In genomic region chr12:85469158-85470086, GRCh38 we compare ENCODE assay signal across 8 cellular contexts.
DNase-seq lines count a peak whose midpoint lies in the region; ATAC-seq, FAIRE-seq and TF ChIP-seq lines count a peak whose summit lies in the region.
"Not testable (repeated sequence)": the region's sequence is repeated elsewhere in the genome, so short reads cannot be mapped to it uniquely, and the experiment has no call there.

No MANE protein-coding gene starts in this region.

- H3K27me3 Mint-ChIP-seq in activated T-helper 2 cell treated with anti-CD3 and anti-CD28 coated beads, Interferon-gamma antibody, Interleukin-2, Interleukin-4, amounts not matched to agents 10 μg/mL and 5 μg/mL and 100 μg/mL, durations not matched to agents 14 hours and 24 hours and 36 hours (ENCODE audit: low read depth) = peaks cover 13% of the 10 kb centered on the region

- peaks cover 17% of the 10 kb centered on the region for H3K4me1 Mint-ChIP-seq in activated T-helper 2 cell treated with anti-CD3 and anti-CD28 coated beads, Interferon-gamma antibody, Interleukin-2, Interleukin-4, amounts not matched to agents 10 μg/mL and 5 μg/mL and 100 μg/mL, durations not matched to agents 14 hours and 24 hours and 36 hours (ENCODE audit: low read depth)

- not testable (repeated sequence) for H3K79me1 ChIP-seq in H1 (ENCODE audit: low read depth, low read length)

- POLR2A ChIA-PET in H1 (lab: Charles Lee; ENCODE audit: partially characterized antibody) = not testable (repeated sequence)

- peak overlapping the region; percentile 61 for H2BK120ac ChIP-seq in H1 (replicated peaks; ENCODE audit: low read depth, low read length)

- not testable (repeated sequence) for H2BK20ac ChIP-seq in H1 (ENCODE audit: low read length)

- H4K91ac ChIP-seq in H1 (replicated peaks; ENCODE audit: insufficient read length, low read length) = peak overlapping the region; percentile 56

- not testable (repeated sequence) for H4K20me1 ChIP-seq in H1 (replicated peaks in 1 of 2; ENCODE audit: control insufficient read depth in 1 of 2, insufficient read depth in 2 of 2, low read length in 2 of 2)

- H3K36me3 ChIP-seq in H1 (ENCODE audit: control insufficient read depth in 2 of 4, insufficient read depth in 4 of 4, low read length in 3 of 4); pancreas; uterus: not testable (repeated sequence)

- H3K9me3 ChIP-seq in H1 (ENCODE audit: insufficient read depth in 2 of 2, low read depth in 1 of 2, low read length in 1 of 2); pancreas; uterus: not testable (repeated sequence)

- H4K8ac ChIP-seq in H1 (ENCODE audit: extremely low read depth, insufficient read depth, low read length) = not testable (repeated sequence)

- not testable (repeated sequence) for H3K23me2 ChIP-seq in H1 (ENCODE audit: low read depth, low read length)

- not testable (repeated sequence) for H3K14ac ChIP-seq in H1 (ENCODE audit: insufficient read length)

- peak overlapping the region; percentile 95; the same call in 1 of the 2 replicates for H2AFZ ChIP-seq in H1 (ENCODE audit: low read length)

- not testable (repeated sequence) for TF ChIP-seq EP300 in H1 (IDR thresholded peaks at IDR 0.05; ENCODE audit: borderline replicate concordance in 1 of 2, low read depth in 2 of 2, low read length in 2 of 2)

- H2BK15ac ChIP-seq in H1 (ENCODE audit: low read length) = not testable (repeated sequence)

- FAIRE-seq in H1 (lab: Jason Lieb, UNC); pancreas (lab: Jason Lieb, UNC): not testable (repeated sequence)

- not testable (repeated sequence) for H3K27me3 ChIP-seq in H1 (replicated peaks in 1 of 4; ENCODE audit: control insufficient read depth in 3 of 4, extremely low read depth in 1 of 4, insufficient read depth in 3 of 4, low read length in 3 of 4); pancreas; uterus

- not testable (repeated sequence) for H3K27ac Mint-ChIP-seq in activated T-helper 2 cell treated with anti-CD3 and anti-CD28 coated beads, Interferon-gamma antibody, Interleukin-2, Interleukin-4, amounts not matched to agents 10 μg/mL and 5 μg/mL and 100 μg/mL, durations not matched to agents 14 hours and 24 hours and 36 hours

- H3K36me3 Mint-ChIP-seq in activated T-helper 2 cell treated with anti-CD3 and anti-CD28 coated beads, Interferon-gamma antibody, Interleukin-2, Interleukin-4, amounts not matched to agents 10 μg/mL and 5 μg/mL and 100 μg/mL, durations not matched to agents 14 hours and 24 hours and 36 hours (ENCODE audit: low read depth) = not testable (repeated sequence)

- TF ChIP-seq CTCF in H1 (IDR thresholded peaks at IDR 0.05; ENCODE audit: control extremely low read depth in 1 of 3, insufficient read depth in 1 of 3, low read depth in 1 of 3, low read length in 3 of 3); pancreas (IDR thresholded peaks at IDR 0.05); uterus (IDR thresholded peaks at IDR 0.05): not testable (repeated sequence)

- 42% methylated on average over 5 of the region's 5 CpGs; no CpG with 5 or more reads in 1 of the 2 experiments for WGBS in H1 (ENCODE audit: extremely low coverage in 1 of 2, insufficient coverage in 1 of 2, insufficient read length in 1 of 2, insufficient replicate concordance in 2 of 2, low coverage in 1 of 2, low lambda C conversion rate in 2 of 2, missing lambda C conversion rate in 1 of 2), 2 experiments
- 49 to 58% methylated on average over 5 of the region's 5 CpGs for WGBS in pancreas, 2 donors

- H2BK12ac ChIP-seq in H1 (ENCODE audit: low read depth, low read length) = 0 out of 2 replicates have a peak overlapping the region, but pooled peaks have one; percentile 2

- intact Hi-C loops in activated T-helper 2 cell treated with anti-CD3 and anti-CD28 coated beads, Interferon-gamma antibody, Interleukin-2, Interleukin-4, amounts not matched to agents 10 μg/mL and 5 μg/mL and 100 μg/mL, durations not matched to agents 14 hours and 24 hours and 36 hours (cut with micrococcal nuclease) = loop anchor here (2.0 kb wide), 1 partner anchor 451 kb away; no protein-coding TSS in a partner anchor
- intact Hi-C loops in pancreas (cut with DNase I) = loop anchor here in 1 of 3 donors (5.0 kb wide), 1 partner anchor 403 kb away; the partner anchor contains the start of gene NTS
- intact Hi-C loops in uterus (cut with DNase I; ENCODE audit: low total_unique reads) = not testable (repeated sequence)

- H3K4me2 ChIP-seq in H1 (ENCODE audit: insufficient read depth in 1 of 2, low read depth in 2 of 2, low read length in 2 of 2) = peak overlapping the region; percentile 46 to 55

- H3K4me3 ChIP-seq in H1 (ENCODE audit: extremely low read depth in 1 of 4, insufficient read depth in 2 of 4, low read depth in 3 of 4, low read length in 4 of 4) = peak overlapping the region in 3 of 4 experiments; percentile 20 to 60 (median 37); a peak in 4 of 8 replicates
- peak overlapping the region in 3 of 4 donors; percentile 10 to 47 (median 30) for H3K4me3 ChIP-seq in pancreas
- peak overlapping the region; percentile 18 to 24 for H3K4me3 ChIP-seq in uterus

- peak overlapping the region; percentile 77 for H3K4me3 Mint-ChIP-seq in activated T-helper 2 cell treated with anti-CD3 and anti-CD28 coated beads, Interferon-gamma antibody, Interleukin-2, Interleukin-4, amounts not matched to agents 10 μg/mL and 5 μg/mL and 100 μg/mL, durations not matched to agents 14 hours and 24 hours and 36 hours (ENCODE audit: low read depth)

- H3K23ac ChIP-seq in H1 (ENCODE audit: insufficient read length) = not testable (repeated sequence)

- H2BK5ac ChIP-seq in H1 (ENCODE audit: low read depth, low read length) = not testable (repeated sequence)

- H3K4me1 ChIP-seq in H1 (replicated peaks in 1 of 4; ENCODE audit: control insufficient read depth in 3 of 4, insufficient read depth in 4 of 4, low read length in 3 of 4); pancreas; uterus: not testable (repeated sequence)

- H2AK5ac ChIP-seq in H1 (ENCODE audit: low read depth, low read length) = not testable (repeated sequence)

- not testable (repeated sequence) for TF ChIP-seq RAD21 in H1 (IDR thresholded peaks at IDR 0.05 in 1 of 2, conservative IDR thresholded peaks at IDR 0.05 in 1 of 2; ENCODE audit: low read depth in 2 of 2, low read length in 2 of 2)

- TF ChIP-seq POLR2A in H1 (IDR thresholded peaks at IDR 0.05; ENCODE audit: control extremely low read depth in 1 of 2, low read depth in 2 of 2, low read length in 2 of 2); uterus (IDR thresholded peaks at IDR 0.05): not testable (repeated sequence)

- DNase-seq in GDM1 (lab: John Stamatoyannopoulos, UW) (peak; percentile 12), NCI-H1436 (lab: John Stamatoyannopoulos, UW) (peak; percentile 5), RPMI7951 (ENCODE audit: low read depth) (peak; percentile 28), H1 (ENCODE audit: low read depth in 1 of 2, low spot score in 2 of 2) (peak in 1 of 2 experiments; percentile 52), kidney glomerular epithelial cell (lab: John Stamatoyannopoulos, UW) (peak; percentile 31)
- not testable (repeated sequence) for DNase-seq in activated T-helper 2 cell treated with anti-CD3 and anti-CD28 coated beads, Interferon-gamma antibody, Interleukin-2, Interleukin-4, amounts not matched to agents 10 μg/mL and 5 μg/mL and 100 μg/mL, durations not matched to agents 14 hours and 24 hours and 36 hours (ENCODE audit: low spot score); pancreas; uterus

- H3K18ac ChIP-seq in H1 (ENCODE audit: extremely low read depth, low read length) = not testable (repeated sequence)

- not testable (repeated sequence) for H3K9ac ChIP-seq in H1 (replicated peaks in 1 of 4; ENCODE audit: extremely low read depth in 1 of 4, low read depth in 3 of 4, low read length in 3 of 4)

- not testable (repeated sequence) for H3K27ac ChIP-seq in H1 (ENCODE audit: low read depth, low read length); pancreas
- H3K27ac ChIP-seq in uterus = peak overlapping the region in 1 of 2 donors; percentile 33

- not testable (repeated sequence) for H4K5ac ChIP-seq in H1 (ENCODE audit: insufficient read length, low read depth, low read length)

- H3K9me3 Mint-ChIP-seq in activated T-helper 2 cell treated with anti-CD3 and anti-CD28 coated beads, Interferon-gamma antibody, Interleukin-2, Interleukin-4, amounts not matched to agents 10 μg/mL and 5 μg/mL and 100 μg/mL, durations not matched to agents 14 hours and 24 hours and 36 hours = not testable (repeated sequence)

- CTCF ChIA-PET in H1 (lab: Charles Lee; ENCODE audit: partially characterized antibody) = interaction anchor here (0.7 to 2.0 kb wide), 26 partner anchors 10 to 481 kb away, joined by 3 to 20 read pairs (median 4); partner anchors contain the start of gene NTS

- H3K4ac ChIP-seq in H1 (replicated peaks; ENCODE audit: insufficient read length, low read depth, low read length) = not testable (repeated sequence)

- not testable (repeated sequence) for H3K56ac ChIP-seq in H1 (replicated peaks; ENCODE audit: insufficient read length, low read depth, low read length)

- H3K79me2 ChIP-seq in H1 (ENCODE audit: control insufficient read depth in 1 of 2, insufficient read depth in 2 of 2, low read length in 2 of 2) = not testable (repeated sequence)

- ATAC-seq in pancreas = peak in 1 of 4 donors; percentile 18
